In genomic region chr12:120649442-120650248, GRCh38 we compare ENCODE assay signal across 8 cellular contexts. TPM values are rescaled to one million over a fixed set of nuclear protein-coding genes. Genes with fewer than 3 reads are reported as not detected.
A peak's percentile ranks its signal among the peaks of the same experiment; 100 is the strongest.
DNase-seq lines count a peak whose midpoint lies in the region; ATAC-seq and TF ChIP-seq lines count a peak whose summit lies in the region.

No MANE protein-coding gene starts in this region.

- H3K9me3 Mint-ChIP-seq in glutamatergic neuron (ENCODE audit: unreplicated experiment): peaks cover 4% of the 10 kb centered on the region
- no peaks in the 10 kb centered on the region for H3K9me3 Mint-ChIP-seq in stimulated activated naive B cell treated with anti-CD40 and anti-IgM and Interleukin-4, amounts not matched to agents 10 μg/mL and 1 μg/mL and 100 μg/mL, for 72 hours

- H3K27me3 Mint-ChIP-seq in glutamatergic neuron (ENCODE audit: unreplicated experiment): peaks cover 11% of the 10 kb centered on the region
- peaks cover 48 to 53% of the 10 kb centered on the region in 2 donors for H3K27me3 Mint-ChIP-seq in stimulated activated naive B cell treated with anti-CD40 and anti-IgM and Interleukin-4, amounts not matched to agents 10 μg/mL and 1 μg/mL and 100 μg/mL, for 72 hours

- peak; percentile 40 for DNase-seq in NCI-H2227 (lab: John Stamatoyannopoulos, UW; ENCODE audit: unreplicated experiment)
- DNase-seq in NCI-H2227 treated with DMSO at 0.1 percent for 48 hours (lab: John Stamatoyannopoulos, UW): no peak
- DNase-seq in SJCRH30: peak; percentile 63 to 77
- DNase-seq in glutamatergic neuron: peak; percentile 50
- DNase-seq in stimulated activated naive B cell treated with anti-CD40 and anti-IgM and Interleukin-4, amounts not matched to agents 10 μg/mL and 1 μg/mL and 100 μg/mL, for 72 hours: no peak
- no peak for DNase-seq in pons (ENCODE audit: low spot score)

- peak overlapping the region; percentile 50 for H3K4me3 ChIP-seq in SJCRH30

- TF ChIP-seq CTCF in glutamatergic neuron (IDR thresholded peaks at IDR 0.05; ENCODE audit: partially characterized antibody, unreplicated experiment): peak; percentile 58

- ATAC-seq in stimulated activated naive B cell treated with anti-CD40 and anti-IgM and Interleukin-4, amounts not matched to agents 10 μg/mL and 1 μg/mL and 100 μg/mL, for 72 hours (replicated peaks): no peak
- ATAC-seq in HG03025 (IDR thresholded peaks at IDR 0.05; ENCODE audit: low FRiP score, unreplicated experiment) (no peak), HG02870 (IDR thresholded peaks at IDR 0.05; ENCODE audit: unreplicated experiment) (no peak)

- no peaks in the 10 kb centered on the region for H3K36me3 ChIP-seq in SJCRH30

- H3K4me1 ChIP-seq in SJCRH30: no peaks in the 10 kb centered on the region

- H3K27ac Mint-ChIP-seq in glutamatergic neuron (ENCODE audit: unreplicated experiment): no peak overlapping the region
- peak overlapping the region; percentile 48 for H3K27ac Mint-ChIP-seq in stimulated activated naive B cell treated with anti-CD40 and anti-IgM and Interleukin-4, amounts not matched to agents 10 μg/mL and 1 μg/mL and 100 μg/mL, for 72 hours

- peaks cover 12% of the 10 kb centered on the region for H3K4me1 Mint-ChIP-seq in glutamatergic neuron (ENCODE audit: low read depth, unreplicated experiment)
- peaks cover 22 to 34% of the 10 kb centered on the region in 2 donors for H3K4me1 Mint-ChIP-seq in stimulated activated naive B cell treated with anti-CD40 and anti-IgM and Interleukin-4, amounts not matched to agents 10 μg/mL and 1 μg/mL and 100 μg/mL, for 72 hours

- H3K36me3 Mint-ChIP-seq in glutamatergic neuron (ENCODE audit: unreplicated experiment): no peaks in the 10 kb centered on the region
- H3K36me3 Mint-ChIP-seq in stimulated activated naive B cell treated with anti-CD40 and anti-IgM and Interleukin-4, amounts not matched to agents 10 μg/mL and 1 μg/mL and 100 μg/mL, for 72 hours: no peaks in the 10 kb centered on the region

- H3K27me3 ChIP-seq in SJCRH30: peaks cover 5% of the 10 kb centered on the region; the same call in 1 of the 2 replicates

- peak overlapping the region; percentile 74 for H3K4me3 Mint-ChIP-seq in glutamatergic neuron (ENCODE audit: unreplicated experiment)
- peak overlapping the region; percentile 65 to 67 for H3K4me3 Mint-ChIP-seq in stimulated activated naive B cell treated with anti-CD40 and anti-IgM and Interleukin-4, amounts not matched to agents 10 μg/mL and 1 μg/mL and 100 μg/mL, for 72 hours

- no peaks in the 10 kb centered on the region for H3K9me3 ChIP-seq in SJCRH30 (replicated peaks)

- no peak overlapping the region for H3K27ac ChIP-seq in SJCRH30

RNA-seq across cellular contexts. Expression of gene CABP1, which starts 9.2 kb away (rescaled TPM):
- 1.7 and 2.7 TPM in 2 replicates for total RNA-seq in SJCRH30 (2014; rRNA removed; shearing (Covaris generic))
- total RNA-seq in glutamatergic neuron (ENCODE audit: unreplicated experiment): 0.83 TPM

RNA-seq across cellular contexts. Expression of gene MLEC, which starts 37.3 kb away (rescaled TPM):
- 77.7 and 83.1 TPM in 2 replicates for total RNA-seq in SJCRH30 (2014; rRNA removed; shearing (Covaris generic))
- total RNA-seq in glutamatergic neuron (ENCODE audit: unreplicated experiment): 50.8 TPM

Comparison
In these comparisons a context has a peak if more than half of its experiments do, and no peak if none do; other contexts are left out.
1. DNase-seq: peak in NCI-H2227 (single experiment), SJCRH30 (2 of 2) and glutamatergic neuron (single experiment); none in NCI-H2227 treated with DMSO at 0.1 percent for 48 hours (single experiment), stimulated activated naive B cell treated with anti-CD40 and anti-IgM and Interleukin-4, amounts not matched to agents 10 μg/mL and 1 μg/mL and 100 μg/mL, for 72 hours (single experiment) and pons (single experiment).